ENCODE assay signal across 9 cellular contexts in the genomic region with DNA sequence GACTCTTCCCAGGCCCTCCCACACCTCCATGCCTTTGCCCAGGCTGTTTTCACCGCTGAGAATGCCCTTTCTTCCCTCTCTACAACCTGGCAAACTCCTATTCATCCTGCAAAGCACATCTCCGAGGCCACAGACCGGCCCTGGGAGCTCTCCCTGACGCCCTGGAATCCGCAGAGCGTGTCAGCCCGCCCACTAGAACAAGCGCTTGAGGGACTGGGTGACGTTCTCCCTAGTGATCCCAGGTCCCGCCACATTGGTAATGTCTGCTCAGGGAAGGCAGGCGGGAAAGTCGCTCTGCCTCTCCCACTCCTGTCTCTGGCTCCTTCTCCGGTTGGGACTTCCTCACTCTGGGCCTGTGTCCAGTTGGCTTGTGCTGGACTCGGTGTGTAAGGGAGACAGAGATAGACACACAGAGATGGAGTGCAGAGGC.
DNase-seq lines count a peak whose midpoint lies in the region; ATAC-seq and TF ChIP-seq lines count a peak whose summit lies in the region.
"Had no signal": no experiment of that assay in that cellular context is flagged by ENCODE, and none has a peak within 500 bp of the region (broad histone marks: within the 10 kb centered on the region; RNA-seq: fewer than 3 reads in every experiment).

No MANE protein-coding gene starts in this region.

- 13% methylated on average over 14 of the region's 14 CpGs for WGBS in mammary epithelial cell (ENCODE audit: low coverage, missing lambda C conversion rate)

- no peak for ATAC-seq in memory B cell (ENCODE audit: low read depth)
- ATAC-seq in GM21515 (IDR thresholded peaks at IDR 0.05; ENCODE audit: unreplicated experiment) = no peak

- no peaks in the 10 kb centered on the region for H3K9me3 ChIP-seq in BLaER1
- no peaks in the 10 kb centered on the region for H3K9me3 ChIP-seq in mammary epithelial cell (replicated peaks; ENCODE audit: insufficient read depth, low read length)
- no peaks in the 10 kb centered on the region for H3K9me3 ChIP-seq in effector memory CD4-positive, alpha-beta T cell (ENCODE audit: control insufficient read depth, low read length)

- intact Hi-C loops in mammary epithelial cell (cut with micrococcal nuclease) = loop anchor here (5.0 kb wide), 1 partner anchor 120 kb away; the partner anchor contains the start of gene BLCAP

- H3K27me3 ChIP-seq in BLaER1 = no peaks in the 10 kb centered on the region
- no peaks in the 10 kb centered on the region for H3K27me3 ChIP-seq in mammary epithelial cell (ENCODE audit: insufficient read depth, low read length)
- peaks cover 11% of the 10 kb centered on the region for H3K27me3 ChIP-seq in effector memory CD4-positive, alpha-beta T cell (replicated peaks; ENCODE audit: control insufficient read depth, insufficient read depth, low read length, poor library complexity, severe bottlenecking)

- H3K27ac Mint-ChIP-seq in memory B cell = no peak overlapping the region

- peaks cover 64% of the 10 kb centered on the region for H3K4me1 ChIP-seq in BLaER1
- H3K4me1 ChIP-seq in mammary epithelial cell (ENCODE audit: insufficient read depth, low read length) = peaks cover 19% of the 10 kb centered on the region
- peaks cover 10% of the 10 kb centered on the region for H3K4me1 ChIP-seq in effector memory CD4-positive, alpha-beta T cell (ENCODE audit: control insufficient read depth, insufficient read depth, low read length, poor library complexity, severe bottlenecking)

- peaks cover 24% of the 10 kb centered on the region for H3K36me3 ChIP-seq in BLaER1
- peaks cover 6% of the 10 kb centered on the region for H3K36me3 ChIP-seq in mammary epithelial cell (ENCODE audit: insufficient read depth, low read length)
- no peaks in the 10 kb centered on the region for H3K36me3 ChIP-seq in effector memory CD4-positive, alpha-beta T cell (ENCODE audit: control insufficient read depth, insufficient read depth, low read length)

- H3K27me3 Mint-ChIP-seq in memory B cell = peaks cover 12% of the 10 kb centered on the region

- H3K4me3 Mint-ChIP-seq in memory B cell = peak overlapping the region; percentile 59

- H2AFZ ChIP-seq in mammary epithelial cell (ENCODE audit: low read depth, low read length) = peak overlapping the region; percentile 22

- H3K4me2 ChIP-seq in BLaER1 (peak overlapping the region; percentile 96), mammary epithelial cell (ENCODE audit: insufficient read depth, low read depth, low read length) (peak overlapping the region; percentile 20)

- peaks cover 29% of the 10 kb centered on the region for H3K4me1 Mint-ChIP-seq in memory B cell

- H3K36me3 Mint-ChIP-seq in memory B cell = peaks cover 6% of the 10 kb centered on the region

- H3K9ac ChIP-seq in BLaER1 (no peak overlapping the region), mammary epithelial cell (ENCODE audit: insufficient read depth, low read length) (no peak overlapping the region)

- no peaks in the 10 kb centered on the region for H3K9me3 Mint-ChIP-seq in memory B cell

- CTCF ChIA-PET in mammary epithelial cell (lab: Charles Lee; ENCODE audit: low non-redundant PET) = no interaction called here

- dilution Hi-C loops in mammary epithelial cell (cut with HindIII; ENCODE audit: low sequenced_read_pairs) = no loop called here

- TF ChIP-seq CTCF in mammary epithelial cell (conservative IDR thresholded peaks at IDR 0.05 in 1 of 2, IDR thresholded peaks at IDR 0.05 in 1 of 2; ENCODE audit: extremely low read depth in 1 of 2, insufficient read depth in 1 of 2, low read depth in 1 of 2, low read length in 2 of 2) = no peak

- peak; percentile 36 for DNase-seq in HK-2 (ENCODE audit: unreplicated experiment)
- DNase-seq in mammary epithelial cell = no peak
- DNase-seq in memory B cell (ENCODE audit: low spot score in 2 of 2) = no peak
- DNase-seq in effector memory CD4-positive, alpha-beta T cell = no peak
- no peak for DNase-seq in stimulated activated CD4-positive, alpha-beta T cell treated with anti-CD3 and anti-CD28 coated beads, Interleukin-2, amount 100 ng/mL, for 48 hours
- DNase-seq in NCI-H524 (lab: John Stamatoyannopoulos, UW) = no peak
- DNase-seq: NCI-H1092 treated with DMSO at 0.1 percent for 48 hours had no signal

- H3K27ac ChIP-seq in BLaER1 (no peak overlapping the region), mammary epithelial cell (ENCODE audit: insufficient read depth, low read depth, low read length) (no peak overlapping the region)
- no peak overlapping the region for H3K27ac ChIP-seq in effector memory CD4-positive, alpha-beta T cell (ENCODE audit: insufficient read depth, low read length, poor library complexity, severe bottlenecking)

- no TSS peak for BruUV-seq in mammary epithelial cell (replicated peaks; lab: Mats Ljungman, UMichigan)

- in situ Hi-C loops in mammary epithelial cell (cut with MboI; ENCODE audit: low sequenced_read_pairs in 2 of 2) = loop anchor here (5.0 to 10.0 kb wide), 2 partner anchors 107 to 120 kb away; partner anchors contain the start of gene BLCAP (in 1 of the 2)

- H4K20me1 ChIP-seq in BLaER1 = no peaks in the 10 kb centered on the region
- no peaks in the 10 kb centered on the region for H4K20me1 ChIP-seq in mammary epithelial cell (ENCODE audit: insufficient read depth, low read length)

- no peaks in the 10 kb centered on the region for H3K79me2 ChIP-seq in mammary epithelial cell (ENCODE audit: insufficient read depth, low read length)

- no peak overlapping the region for H3K4me3 ChIP-seq in BLaER1
- H3K4me3 ChIP-seq in mammary epithelial cell (replicated peaks in 1 of 3; ENCODE audit: insufficient read depth in 1 of 3, low read depth in 2 of 3, low read length in 3 of 3) = no peak overlapping the region
- H3K4me3 ChIP-seq in effector memory CD4-positive, alpha-beta T cell (ENCODE audit: insufficient read depth, low read depth, low read length, poor library complexity, severe bottlenecking) = no peak overlapping the region
